Comparison of ENCODE assay signal across 29 cellular contexts in genomic region chr16:12794486-12795399, GRCh38. TPM values are rescaled to one million over a fixed set of nuclear protein-coding genes. Genes with fewer than 3 reads are reported as not detected.
DNase-seq lines count a peak whose midpoint lies in the region; ATAC-seq and TF ChIP-seq lines count a peak whose summit lies in the region.
"Had no signal": no experiment of that assay in that cellular context is flagged by ENCODE, and none has a peak within 500 bp of the region (broad histone marks: within the 10 kb centered on the region; RNA-seq: fewer than 3 reads in every experiment).

No MANE protein-coding gene starts in this region.

- H3K9ac ChIP-seq in DND-41 (ENCODE audit: low read depth, low read length), result no peak overlapping the region
- H3K9ac ChIP-seq: BLaER1, KMS-11 had no signal

- peaks cover 9% of the 10 kb centered on the region for H3K36me3 Mint-ChIP-seq in glutamatergic neuron (ENCODE audit: unreplicated experiment)
- H3K36me3 Mint-ChIP-seq: natural killer cell had no signal

- DNase-seq in DND-41 (peak; percentile 35), NCI-H446 treated with DMSO at 0.1 percent for 48 hours (lab: John Stamatoyannopoulos, UW) (peak; percentile 36), glutamatergic neuron (no peak), mucosa of gallbladder (ENCODE audit: low spot score) (peak; percentile 33), DMS153 (lab: John Stamatoyannopoulos, UW) (no peak)
- no peak for DNase-seq in activated T-cell treated with anti-CD3 and anti-CD28 coated beads, Interleukin-2, amount 50 U/mL, for 1 hour
- DNase-seq in activated effector memory CD4-positive, alpha-beta T cell treated with anti-CD3 and anti-CD28 coated beads, Interleukin-2, amount 50 U/mL, for 16 hours, result no peak
- DNase-seq: activated CD4-positive, alpha-beta T cell treated with anti-CD3 and anti-CD28 coated beads, Interleukin-2, amount 10 ng/mL, durations not matched to agents 7 days and 5 days; activated CD8-positive, alpha-beta memory T cell treated with anti-CD3 and anti-CD28 coated beads, Interleukin-2, amount 10 ng/mL, durations not matched to agents 7 days and 5 days; activated naive CD8-positive, alpha-beta T cell treated with anti-CD3 and anti-CD28 coated beads for 36 hours; COR-L47; foreskin fibroblast; left lung; midbrain; natural killer cell; NCI-H1694; NCI-H526; stimulated activated CD4-positive, alpha-beta T cell treated with anti-CD3 and anti-CD28 coated beads, Interleukin-4, amount 100 ng/mL, for 4 hours; stimulated activated naive CD4-positive, alpha-beta T cell treated with Interleukin-2 at 50 U/mL for 16 hours; T-helper 2 cell; WERI-Rb-1 had no signal

- peaks cover 11% of the 10 kb centered on the region for H3K9me3 Mint-ChIP-seq in glutamatergic neuron (ENCODE audit: unreplicated experiment)
- H3K9me3 Mint-ChIP-seq: natural killer cell had no signal

- no peaks in the 10 kb centered on the region for H3K27me3 Mint-ChIP-seq in glutamatergic neuron (ENCODE audit: unreplicated experiment)
- H3K27me3 Mint-ChIP-seq: activated CD4-positive, alpha-beta T cell treated with anti-CD3 and anti-CD28 coated beads, Interleukin-2, amount 10 ng/mL, durations not matched to agents 7 days and 5 days; activated CD8-positive, alpha-beta memory T cell treated with anti-CD3 and anti-CD28 coated beads, Interleukin-2, amount 10 ng/mL, durations not matched to agents 7 days and 5 days; activated naive CD8-positive, alpha-beta T cell treated with anti-CD3 and anti-CD28 coated beads for 36 hours had no signal

- no peaks in the 10 kb centered on the region for H3K4me1 ChIP-seq in DND-41 (ENCODE audit: insufficient read depth, low read length)
- H3K4me1 ChIP-seq: uterus had no signal

- no peaks in the 10 kb centered on the region for H3K36me3 ChIP-seq in DND-41 (ENCODE audit: insufficient read depth, low read length)
- H3K36me3 ChIP-seq: thoracic aorta, uterus, WERI-Rb-1 had no signal

- no peaks in the 10 kb centered on the region for H3K79me2 ChIP-seq in DND-41 (ENCODE audit: insufficient read depth, low read length)

- ATAC-seq in DND-41 (ENCODE audit: insufficient read depth, low read depth), result peak; percentile 57; the same call in 2 of the 3 replicates
- ATAC-seq in HG03460 (IDR thresholded peaks at IDR 0.05; ENCODE audit: unreplicated experiment), result no peak
- ATAC-seq: activated CD8-positive, alpha-beta memory T cell treated with anti-CD3 and anti-CD28 coated beads, Interleukin-2, amount 10 ng/mL, durations not matched to agents 7 days and 5 days; left lung; natural killer cell; SK-N-SH treated with all-trans-retinoic acid at 6 μM for 48 hours had no signal

- peak overlapping the region; percentile 33 for H3K27ac Mint-ChIP-seq in glutamatergic neuron (ENCODE audit: unreplicated experiment)
- H3K27ac Mint-ChIP-seq: activated CD4-positive, alpha-beta T cell treated with anti-CD3 and anti-CD28 coated beads, Interleukin-2, amount 10 ng/mL, durations not matched to agents 7 days and 5 days; activated CD8-positive, alpha-beta memory T cell treated with anti-CD3 and anti-CD28 coated beads, Interleukin-2, amount 10 ng/mL, durations not matched to agents 7 days and 5 days; activated naive CD8-positive, alpha-beta T cell treated with anti-CD3 and anti-CD28 coated beads for 36 hours; natural killer cell had no signal

- peaks cover 2% of the 10 kb centered on the region for H3K9me3 ChIP-seq in DND-41 (ENCODE audit: insufficient read depth, low read length, severe bottlenecking)
- H3K9me3 ChIP-seq: left lung, thoracic aorta, uterus had no signal

- H2AFZ ChIP-seq in DND-41 (ENCODE audit: low read depth, low read length), result no peak overlapping the region

- no peak overlapping the region for H3K4me3 ChIP-seq in DND-41 (ENCODE audit: low read depth in 1 of 2, low read length in 2 of 2)
- H3K4me3 ChIP-seq: BLaER1, dorsolateral prefrontal cortex, left lung, thoracic aorta, uterus had no signal

- H4K20me1 ChIP-seq in DND-41 (ENCODE audit: insufficient read depth, low read length), result no peaks in the 10 kb centered on the region
- H4K20me1 ChIP-seq: BLaER1 had no signal

- H3K4me2 ChIP-seq in DND-41 (ENCODE audit: insufficient read depth, low read length), result no peak overlapping the region
- H3K4me2 ChIP-seq: BLaER1, KMS-11 had no signal

- TF ChIP-seq CTCF in DND-41 (IDR thresholded peaks at IDR 0.05; ENCODE audit: borderline replicate concordance, extremely low read depth, low read length, poor library complexity, severe bottlenecking) (no peak), glutamatergic neuron (IDR thresholded peaks at IDR 0.05; ENCODE audit: partially characterized antibody, unreplicated experiment) (no peak)

- H3K4me3 Mint-ChIP-seq in glutamatergic neuron (ENCODE audit: unreplicated experiment), result peak overlapping the region; percentile 15
- H3K4me3 Mint-ChIP-seq: activated CD4-positive, alpha-beta T cell treated with anti-CD3 and anti-CD28 coated beads, Interleukin-2, amount 10 ng/mL, durations not matched to agents 7 days and 5 days; activated CD8-positive, alpha-beta memory T cell treated with anti-CD3 and anti-CD28 coated beads, Interleukin-2, amount 10 ng/mL, durations not matched to agents 7 days and 5 days; activated naive CD8-positive, alpha-beta T cell treated with anti-CD3 and anti-CD28 coated beads for 36 hours; natural killer cell had no signal

- H3K4me1 Mint-ChIP-seq in glutamatergic neuron (ENCODE audit: low read depth, unreplicated experiment), result peaks cover 15% of the 10 kb centered on the region

- H3K27me3 ChIP-seq in DND-41 (ENCODE audit: insufficient read depth, low read length, poor library complexity), result no peaks in the 10 kb centered on the region
- H3K27me3 ChIP-seq: BLaER1, dorsolateral prefrontal cortex, left lung, uterus had no signal

- H3K27ac ChIP-seq in DND-41 (ENCODE audit: low read length), result no peak overlapping the region
- H3K27ac ChIP-seq: BLaER1, KMS-11, left lung, thoracic aorta, uterus, WERI-Rb-1 had no signal

RNA-seq across cellular contexts. Expression of gene CPPED1, which starts 8.9 kb away (rescaled TPM):
- total RNA-seq in glutamatergic neuron (ENCODE audit: unreplicated experiment), result 41.3 TPM
- total RNA-seq in mucosa of gallbladder, result 17.5 TPM
- total RNA-seq: HT-29 had no signal

Comparison
In these comparisons a context has a peak if more than half of its experiments do, and no peak if none do; other contexts are left out.
1. DNase-seq: peak in DND-41 (single experiment), NCI-H446 treated with DMSO at 0.1 percent for 48 hours (single experiment) and mucosa of gallbladder (single experiment); none in glutamatergic neuron (single experiment), activated T-cell treated with anti-CD3 and anti-CD28 coated beads, Interleukin-2, amount 50 U/mL, for 1 hour (single experiment), DMS153 (single experiment) and activated effector memory CD4-positive, alpha-beta T cell treated with anti-CD3 and anti-CD28 coated beads, Interleukin-2, amount 50 U/mL, for 16 hours (single experiment).